In genomic region chr20:46400253-46400652, GRCh38 we compare ENCODE assay signal across 9 cellular contexts. TPM values are rescaled to one million over a fixed set of nuclear protein-coding genes. Genes with fewer than 3 reads are reported as not detected.
DNase-seq lines count a peak whose midpoint lies in the region; ATAC-seq and TF ChIP-seq lines count a peak whose summit lies in the region.
"Had no signal": no experiment of that assay in that cellular context is flagged by ENCODE, and none has a peak within 500 bp of the region (broad histone marks: within the 10 kb centered on the region; RNA-seq: fewer than 3 reads in every experiment).

No MANE protein-coding gene starts in this region.

- peaks cover 41% of the 10 kb centered on the region for H3K36me3 Mint-ChIP-seq in activated naive CD4-positive, alpha-beta T cell treated with anti-CD3 and anti-CD28 coated beads, Interleukin-2, amount 10 ng/mL, durations not matched to agents 7 days and 5 days

- peak overlapping the region; percentile 98 for H3K27ac Mint-ChIP-seq in activated naive CD4-positive, alpha-beta T cell treated with anti-CD3 and anti-CD28 coated beads, Interleukin-2, amount 10 ng/mL, durations not matched to agents 7 days and 5 days

- no peaks in the 10 kb centered on the region for H3K9me3 Mint-ChIP-seq in activated naive CD4-positive, alpha-beta T cell treated with anti-CD3 and anti-CD28 coated beads, Interleukin-2, amount 10 ng/mL, durations not matched to agents 7 days and 5 days

- intact Hi-C loops in lower lobe of right lung (cut with DNase I) (no loop called here), uterus (cut with DNase I; ENCODE audit: low total_unique reads) (no loop called here)

- peak overlapping the region; percentile 72 for H3K4me3 Mint-ChIP-seq in activated naive CD4-positive, alpha-beta T cell treated with anti-CD3 and anti-CD28 coated beads, Interleukin-2, amount 10 ng/mL, durations not matched to agents 7 days and 5 days

- H3K36me3 ChIP-seq in brain microvascular endothelial cell (replicated peaks) = peaks cover 3% of the 10 kb centered on the region
- H3K36me3 ChIP-seq in lower lobe of right lung = peaks cover 27% of the 10 kb centered on the region
- no peaks in the 10 kb centered on the region for H3K36me3 ChIP-seq in uterus

- H3K27ac ChIP-seq in brain microvascular endothelial cell (peak overlapping the region; percentile 38), lower lobe of right lung (peak overlapping the region; percentile 81), uterus (peak overlapping the region; percentile 68 to 89)

- TF ChIP-seq CTCF in brain microvascular endothelial cell (IDR thresholded peaks at IDR 0.05; ENCODE audit: low read depth, low read length, missing control alignments) (peak; percentile 10), lower lobe of right lung (IDR thresholded peaks at IDR 0.05) (no peak), uterus (IDR thresholded peaks at IDR 0.05) (no peak)

- no peak for TF ChIP-seq POLR2A in uterus (IDR thresholded peaks at IDR 0.05)

- H3K4me1 Mint-ChIP-seq in activated naive CD4-positive, alpha-beta T cell treated with anti-CD3 and anti-CD28 coated beads, Interleukin-2, amount 10 ng/mL, durations not matched to agents 7 days and 5 days = peaks cover 77% of the 10 kb centered on the region

- no peak for DNase-seq in activated naive CD4-positive, alpha-beta T cell treated with anti-CD3 and anti-CD28 coated beads, Interleukin-2, amount 10 ng/mL, durations not matched to agents 7 days and 5 days
- no peak for DNase-seq in activated naive CD4-positive, alpha-beta T cell (lab: John Stamatoyannopoulos, UW)
- DNase-seq in brain microvascular endothelial cell (peak; percentile 59), lower lobe of right lung (no peak), uterus (peak; percentile 27 to 28), LoVo (ENCODE audit: low spot score) (no peak)
- no peak for DNase-seq in activated CD4-positive, CD25-positive, alpha-beta regulatory T cell treated with anti-CD3 and anti-CD28 coated beads, Interleukin-2, amount 50 U/mL, for 72 hours
- no peak for DNase-seq in stimulated activated CD4-positive, alpha-beta T cell treated with anti-CD3 and anti-CD28 coated beads, Interleukin-1b, Interleukin-23, amount 100 ng/mL, for 48 hours
- DNase-seq: stimulated activated CD4-positive, alpha-beta T cell treated with anti-CD3 and anti-CD28 coated beads, Interleukin-4, amount 100 ng/mL, for 1 hour had no signal

- H3K9me3 ChIP-seq in lower lobe of right lung (no peaks in the 10 kb centered on the region), uterus (no peaks in the 10 kb centered on the region)

- CTCF ChIA-PET in activated naive CD4-positive, alpha-beta T cell treated with anti-CD3 and anti-CD28 coated beads, Interleukin-2, amount 10 ng/mL, durations not matched to agents 7 days and 5 days (lab: Charles Lee) = interaction anchor here (0.9 to 1.0 kb wide), 4 partner anchors 18 to 118 kb away, joined by 3 read pairs; no protein-coding TSS in a partner anchor

- H3K4me1 ChIP-seq in lower lobe of right lung (peaks cover 91% of the 10 kb centered on the region), uterus (peaks cover 10 to 17% of the 10 kb centered on the region in 2 donors)

- H3K27me3 Mint-ChIP-seq in activated naive CD4-positive, alpha-beta T cell treated with anti-CD3 and anti-CD28 coated beads, Interleukin-2, amount 10 ng/mL, durations not matched to agents 7 days and 5 days = no peaks in the 10 kb centered on the region

- H3K4me3 ChIP-seq in brain microvascular endothelial cell (ENCODE audit: low read depth, low read length) (no peak overlapping the region), lower lobe of right lung (peak overlapping the region; percentile 29), uterus (no peak overlapping the region)

- H3K27me3 ChIP-seq in brain microvascular endothelial cell (replicated peaks) (no peaks in the 10 kb centered on the region), lower lobe of right lung (ENCODE audit: low read depth) (no peaks in the 10 kb centered on the region), uterus (no peaks in the 10 kb centered on the region)

- in situ Hi-C loops in brain microvascular endothelial cell (cut with HindIII; ENCODE audit: low pct_ligation_motif_present, low sequenced_read_pairs) = no loop called here

- ATAC-seq in lower lobe of right lung = peak; percentile 86 to 89

RNA-seq across cellular contexts. Expression of gene ELMO2, which starts 6.2 kb away (rescaled TPM):
- total RNA-seq in lower lobe of right lung (61.9 TPM), uterus (100 to 1,000 TPM in 1 of 4 donors, 10 to 100 TPM in 3; 18.5 to 112 (median 57.2) TPM)

Comparison
In these comparisons a context has a peak if more than half of its experiments do, and no peak if none do; other contexts are left out.
1. DNase-seq: peak in brain microvascular endothelial cell (single experiment) and uterus (2 of 2); none in activated naive CD4-positive, alpha-beta T cell treated with anti-CD3 and anti-CD28 coated beads, Interleukin-2, amount 10 ng/mL, durations not matched to agents 7 days and 5 days (single experiment), activated naive CD4-positive, alpha-beta T cell (0 of 4), lower lobe of right lung (single experiment), activated CD4-positive, CD25-positive, alpha-beta regulatory T cell treated with anti-CD3 and anti-CD28 coated beads, Interleukin-2, amount 50 U/mL, for 72 hours (single experiment), LoVo (single experiment) and stimulated activated CD4-positive, alpha-beta T cell treated with anti-CD3 and anti-CD28 coated beads, Interleukin-1b, Interleukin-23, amount 100 ng/mL, for 48 hours (single experiment).
2. Peak in every context shown above with its lines, with median percentiles within 50 percentile points of each other: H3K27ac ChIP-seq.